8 cellular contexts compared by ENCODE assay signal in the genomic region with DNA sequence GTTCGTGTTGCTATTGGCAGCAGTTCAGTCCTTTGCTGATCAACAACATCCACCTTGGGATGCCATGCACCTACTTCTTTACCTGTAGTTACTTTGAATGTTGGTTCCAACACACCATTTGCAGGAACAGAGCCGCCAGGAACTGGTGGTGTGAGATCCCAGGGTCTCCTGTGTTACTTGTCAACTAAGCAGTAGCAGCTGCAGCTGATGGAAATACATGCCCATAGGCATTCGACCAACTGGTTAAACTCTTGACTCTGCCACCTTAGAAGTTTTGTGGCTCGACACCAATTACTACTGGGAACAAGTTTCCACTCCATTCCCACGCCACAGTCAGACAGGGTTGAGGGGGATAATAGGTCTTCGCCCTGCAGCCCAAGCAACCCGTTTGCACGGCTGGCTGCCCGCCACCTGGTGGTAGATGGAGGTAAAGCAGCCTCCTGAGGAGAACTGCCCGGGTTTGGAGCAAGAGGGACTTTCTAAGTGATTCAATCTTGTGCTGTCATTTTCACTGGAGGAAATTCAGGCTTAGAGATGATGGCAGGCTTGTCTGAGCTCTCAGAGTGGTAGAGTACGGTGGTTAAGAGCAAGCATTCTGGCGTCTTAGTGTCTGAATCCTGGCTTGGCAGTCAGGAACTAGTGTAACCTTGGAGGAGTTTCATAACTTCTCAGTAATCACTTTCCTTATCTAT.
A peak's percentile ranks its signal among the peaks of the same experiment; 100 is the strongest.
DNase-seq lines count a peak whose midpoint lies in the region; ATAC-seq and TF ChIP-seq lines count a peak whose summit lies in the region.

No MANE protein-coding gene starts in this region.

- peak overlapping the region; percentile 14 for H3K4me3 Mint-ChIP-seq in activated naive CD4-positive, alpha-beta T cell treated with anti-CD3 and anti-CD28 coated beads for 36 hours

- H3K4me1 ChIP-seq in SK-N-SH (ENCODE audit: control insufficient read depth in 1 of 2, insufficient read depth in 2 of 2, low read depth in 1 of 2, low read length in 1 of 2) (peaks cover 4 to 11% of the 10 kb centered on the region in 2 experiments; a peak in 2 of 4 replicates), trophoblast cell (ENCODE audit: control insufficient read depth in 1 of 2, insufficient read depth in 2 of 2, low read length in 2 of 2) (no peaks in the 10 kb centered on the region), transverse colon (peaks cover 0 to 11% (median 0%) of the 10 kb centered on the region in 4 donors)

- peaks cover 2% of the 10 kb centered on the region for H3K27me3 Mint-ChIP-seq in activated naive CD4-positive, alpha-beta T cell treated with anti-CD3 and anti-CD28 coated beads for 36 hours (ENCODE audit: low read depth)

- H3K36me3 ChIP-seq in SK-N-SH (replicated peaks in 1 of 2; ENCODE audit: control insufficient read depth in 1 of 2, insufficient read depth in 2 of 2, low read length in 1 of 2) (no peaks in the 10 kb centered on the region), trophoblast cell (ENCODE audit: control insufficient read depth in 1 of 2, insufficient read depth in 2 of 2, low read length in 2 of 2) (no peaks in the 10 kb centered on the region), transverse colon (no peaks in the 10 kb centered on the region)

- no peak overlapping the region for H2AK5ac ChIP-seq in trophoblast cell (ENCODE audit: low read length)

- H3K9me3 ChIP-seq in SK-N-SH, result no peaks in the 10 kb centered on the region
- H3K9me3 ChIP-seq in trophoblast cell (ENCODE audit: insufficient read depth, low read depth, low read length), result no peaks in the 10 kb centered on the region
- H3K9me3 ChIP-seq in transverse colon, result no peaks in the 10 kb centered on the region

- H4K8ac ChIP-seq in trophoblast cell (ENCODE audit: low read depth, low read length), result no peak overlapping the region

- CTCF ChIA-PET in SK-N-SH (lab: Yijun Ruan, JAX), result interaction anchor here (0.6 to 5.3 kb wide), 42 partner anchors 10 to 665 kb away, joined by 3 to 151 read pairs (median 4); no protein-coding TSS in a partner anchor
- CTCF ChIA-PET in activated naive CD4-positive, alpha-beta T cell treated with anti-CD3 and anti-CD28 coated beads for 36 hours (lab: Charles Lee), result interaction anchor here (0.7 to 8.8 kb wide), 33 partner anchors 11 to 600 kb away, joined by 3 to 376 read pairs (median 4); partner anchors contain the start of genes ARFIP1 and TIGD4

- H3K27ac Mint-ChIP-seq in activated naive CD4-positive, alpha-beta T cell treated with anti-CD3 and anti-CD28 coated beads for 36 hours, result peak overlapping the region; percentile 74

- no peaks in the 10 kb centered on the region for H3K9me3 Mint-ChIP-seq in activated naive CD4-positive, alpha-beta T cell treated with anti-CD3 and anti-CD28 coated beads for 36 hours

- no peak overlapping the region for H2BK5ac ChIP-seq in trophoblast cell (ENCODE audit: low read depth, low read length, poor library complexity)

- H3K4me3 ChIP-seq in SK-N-SH (ENCODE audit: low read depth in 2 of 2, low read length in 1 of 2) (peak overlapping the region in 1 of 2 experiments; percentile 14; a peak in 1 of 4 replicates), trophoblast cell (ENCODE audit: low read depth, low read length) (no peak overlapping the region), transverse colon (no peak overlapping the region)

- H3K27ac ChIP-seq in SK-N-SH (ENCODE audit: low read depth in 2 of 2, low read length in 1 of 2) (no peak overlapping the region), trophoblast cell (ENCODE audit: low read depth, low read length) (no peak overlapping the region), transverse colon (no peak overlapping the region)

- H3K27me3 ChIP-seq in SK-N-SH (ENCODE audit: insufficient read depth) (0 out of 2 replicates have a peak, but pooled peaks cover 5% of the 10 kb centered on the region), trophoblast cell (ENCODE audit: insufficient read depth, low read length) (no peaks in the 10 kb centered on the region), transverse colon (no peaks in the 10 kb centered on the region)

- no peak overlapping the region for H3K4ac ChIP-seq in trophoblast cell (ENCODE audit: low read depth, low read length)

- no peak overlapping the region for H3K23ac ChIP-seq in trophoblast cell (ENCODE audit: low read length)

- H2AFZ ChIP-seq in SK-N-SH (ENCODE audit: low read depth) (no peak overlapping the region), trophoblast cell (ENCODE audit: insufficient read depth, low read length, poor library complexity) (no peak overlapping the region)

- H3K36me3 Mint-ChIP-seq in activated naive CD4-positive, alpha-beta T cell treated with anti-CD3 and anti-CD28 coated beads for 36 hours (ENCODE audit: low read depth), result no peaks in the 10 kb centered on the region

- WGBS in SK-N-SH (ENCODE audit: low lambda C conversion rate), result 9% methylated on average over 9 of the region's 12 CpGs
- WGBS in trophoblast cell (ENCODE audit: extremely low coverage, insufficient coverage, insufficient read length), result no CpG with 5 or more reads among the region's 12 CpGs
- WGBS in transverse colon (ENCODE audit: low coverage in 1 of 2), 2 donors, result 0 to 11% methylated on average over 1 to 12 of the region's 12 CpGs

- H3F3A ChIP-seq in SK-N-SH (replicated peaks; ENCODE audit: insufficient read depth), result no peaks in the 10 kb centered on the region

- peaks cover 47% of the 10 kb centered on the region for H3K4me1 Mint-ChIP-seq in activated naive CD4-positive, alpha-beta T cell treated with anti-CD3 and anti-CD28 coated beads for 36 hours (ENCODE audit: low read depth)

- H4K91ac ChIP-seq in trophoblast cell (ENCODE audit: low read depth, low read length), result no peak overlapping the region

- intact Hi-C loops in activated naive CD4-positive, alpha-beta T cell treated with anti-CD3 and anti-CD28 coated beads for 36 hours (cut with micrococcal nuclease), result loop anchor here (1.0 to 10.0 kb wide), 8 partner anchors 30 to 678 kb away; partner anchors contain the start of genes ARFIP1 and TIGD4
- intact Hi-C loops in transverse colon (cut with DNase I; ENCODE audit: low total_unique reads), result loop anchor here (5.0 kb wide), 1 partner anchor 243 kb away; no protein-coding TSS in a partner anchor

- H3K79me2 ChIP-seq in SK-N-SH (ENCODE audit: insufficient read depth), result no peaks in the 10 kb centered on the region
- H3K79me2 ChIP-seq in trophoblast cell (ENCODE audit: control insufficient read depth, insufficient read depth, low read length, poor library complexity), result no peaks in the 10 kb centered on the region

- no peak overlapping the region for H2BK12ac ChIP-seq in trophoblast cell (ENCODE audit: low read length)

- peak; percentile 85 for DNase-seq in COLO829 (ENCODE audit: low spot score)
- DNase-seq in HUDEP-2 (lab: John Stamatoyannopoulos, UW; ENCODE audit: unreplicated experiment in 76 of 76), result peak in 68 of 76 experiments; percentile 6 to 84 (median 56)
- DNase-seq in SK-N-SH, result peak; percentile 70
- DNase-seq in activated naive CD4-positive, alpha-beta T cell treated with anti-CD3 and anti-CD28 coated beads for 36 hours, result peak; percentile 94
- peak; percentile 23 for DNase-seq in glomerular endothelial cell (ENCODE audit: extremely low read depth, low read depth, low spot score)
- DNase-seq in trophoblast cell, result peak; percentile 71 to 89
- DNase-seq in transverse colon, result peak; percentile 80

- H3K4me2 ChIP-seq in SK-N-SH (no peak overlapping the region), trophoblast cell (ENCODE audit: low read length) (no peak overlapping the region)

- TF ChIP-seq POLR2A in transverse colon (IDR thresholded peaks at IDR 0.05), result no peak

- H3K14ac ChIP-seq in trophoblast cell (ENCODE audit: low read length), result no peak overlapping the region

- H4K12ac ChIP-seq in trophoblast cell (ENCODE audit: low read depth, low read length), result no peak overlapping the region

- TF ChIP-seq CTCF in SK-N-SH (IDR thresholded peaks at IDR 0.05) (peak; percentile 93), transverse colon (IDR thresholded peaks at IDR 0.05) (peak; percentile 91 to 98 (median 94))

- H2BK120ac ChIP-seq in trophoblast cell (ENCODE audit: insufficient read depth, low read length, poor library complexity), result no peak overlapping the region

- no peak overlapping the region for H3K18ac ChIP-seq in trophoblast cell (ENCODE audit: low read length)

- POLR2A ChIA-PET in SK-N-SH (lab: Yijun Ruan, JAX), result no interaction called here

- no peaks in the 10 kb centered on the region for H3K9me2 ChIP-seq in SK-N-SH

- TF ChIP-seq EP300 in SK-N-SH (IDR thresholded peaks at IDR 0.05; ENCODE audit: borderline replicate concordance in 1 of 2, low read depth in 1 of 2, low read length in 1 of 2), result no peak
- TF ChIP-seq EP300 in transverse colon (IDR thresholded peaks at IDR 0.05; ENCODE audit: low read depth), result no peak

- H4K20me1 ChIP-seq in SK-N-SH (ENCODE audit: insufficient read depth), result no peaks in the 10 kb centered on the region

- no peaks in the 10 kb centered on the region for H3K79me1 ChIP-seq in trophoblast cell (ENCODE audit: low read length)

- no peak overlapping the region for H3K9ac ChIP-seq in SK-N-SH
- H3K9ac ChIP-seq in trophoblast cell (ENCODE audit: low read length), result no peak overlapping the region

- in situ Hi-C loops in transverse colon (cut with MboI; ENCODE audit: low pct_ligation_motif_present in 1 of 4, low pct_unique_long_range_greater_than_20kb in 1 of 4, low sequenced_read_pairs in 3 of 4), result loop anchor here in 3 of 4 donors (5.0 to 25.0 kb wide), 3 partner anchors 42 to 238 kb away; no protein-coding TSS in a partner anchor

- peak; percentile 72 for TF ChIP-seq RAD21 in SK-N-SH (IDR thresholded peaks at IDR 0.05; ENCODE audit: low read length)

- peak; percentile 63 for ATAC-seq in GM19397 (IDR thresholded peaks at IDR 0.05; ENCODE audit: unreplicated experiment)

TF ChIP-seq in SK-N-SH, 30 proteins besides CTCF, POLR2A, EP300 and RAD21:
- TF ChIP-seq SMC3 (IDR thresholded peaks at IDR 0.05; ENCODE audit: low read depth, low read length) (peak; percentile 87), CHD2 (IDR thresholded peaks at IDR 0.05; ENCODE audit: low read length, partially characterized antibody) (peak; percentile 12), RFX5 (IDR thresholded peaks at IDR 0.05; ENCODE audit: low read length) (no peak), NFIC (IDR thresholded peaks at IDR 0.05; ENCODE audit: borderline replicate concordance) (no peak)

Comparison
In these comparisons a context has a peak if more than half of its experiments do, and no peak if none do; other contexts are left out.
1. DNase-seq: peak in every context shown above with its lines; median percentile 94 in activated naive CD4-positive, alpha-beta T cell treated with anti-CD3 and anti-CD28 coated beads for 36 hours; 85 in COLO829; 80 in trophoblast cell; 80 in transverse colon; 70 in SK-N-SH; 56 in HUDEP-2; 23 in glomerular endothelial cell.